Comparison of ENCODE assay signal across 31 cellular contexts in the genomic region with DNA sequence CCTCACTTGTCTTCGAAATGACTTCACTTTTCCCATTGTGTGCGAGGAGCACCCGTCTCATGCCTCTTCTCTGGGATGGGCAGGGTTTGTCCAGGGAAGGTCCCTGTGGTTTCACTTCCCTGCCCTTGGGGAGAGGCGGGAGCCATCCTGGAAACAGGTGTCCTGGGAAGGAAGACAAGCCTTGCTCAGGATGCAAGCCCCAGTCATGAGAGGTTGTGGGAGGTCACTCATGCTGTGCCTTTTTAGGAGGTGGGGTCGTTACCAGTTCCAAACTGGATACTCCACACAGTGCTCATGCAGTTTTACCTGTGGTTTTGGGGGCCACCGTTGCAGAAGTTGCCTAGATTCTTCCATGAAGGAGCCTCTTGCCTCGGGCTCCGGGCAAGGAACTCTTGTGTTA. TPM values are rescaled to one million over a fixed set of nuclear protein-coding genes. Genes with fewer than 3 reads are reported as not detected.
A peak's percentile ranks its signal among the peaks of the same experiment; 100 is the strongest.
DNase-seq lines count a peak whose midpoint lies in the region; TF ChIP-seq lines count a peak whose summit lies in the region.
"Had no signal": no experiment of that assay in that cellular context is flagged by ENCODE, and none has a peak within 500 bp of the region (broad histone marks: within the 10 kb centered on the region; RNA-seq: fewer than 3 reads in every experiment).

No MANE protein-coding gene starts in this region.

- no peak overlapping the region for H3K4me3 ChIP-seq in H7 (ENCODE audit: insufficient read depth, low read depth, low read length)
- no peak overlapping the region for H3K4me3 ChIP-seq in mesendoderm (ENCODE audit: low read length)
- H3K4me3 ChIP-seq: GM23248, heart right ventricle, lower lobe of right lung, mucosa of descending colon, Peyer's patch, tibial nerve had no signal

- H2BK120ac ChIP-seq in mesendoderm (ENCODE audit: low read depth, low read length) = no peak overlapping the region

- H3K9me3 Mint-ChIP-seq in brain (peaks cover 4 to 34% (median 15%) of the 10 kb centered on the region in 5 experiments), osteocyte (ENCODE audit: unreplicated experiment) (peaks cover 9% of the 10 kb centered on the region)
- H3K9me3 Mint-ChIP-seq: activated T-helper 2 cell treated with anti-CD3 and anti-CD28 coated beads, Interferon-gamma antibody, Interleukin-2, Interleukin-4, amounts not matched to agents 10 μg/mL and 5 μg/mL and 100 μg/mL, durations not matched to agents 14 hours and 24 hours and 36 hours; dendritic cell treated with granulocyte-macrophage colony-stimulating factor and Interleukin-4, amounts not matched to agents 40 ng/mL and 50 ng/mL, for 4 days; natural killer cell treated with Interleukin-12 subunit alpha and Interleukin-12 subunit beta and Interleukin-15 and Interleukin-18, amount 100 ng/mL, for 72 hours had no signal

- H3K27ac Mint-ChIP-seq in brain (peak overlapping the region in 3 of 5 experiments; percentile 27 to 91 (median 43)), osteocyte (ENCODE audit: unreplicated experiment) (no peak overlapping the region)
- H3K27ac Mint-ChIP-seq: activated naive CD4-positive, alpha-beta T cell treated with anti-CD3 and anti-CD28 coated beads, Interleukin-2, amount 50 U/mL, for 72 hours; activated T-helper 2 cell treated with anti-CD3 and anti-CD28 coated beads, Interferon-gamma antibody, Interleukin-2, Interleukin-4, amounts not matched to agents 10 μg/mL and 5 μg/mL and 100 μg/mL, durations not matched to agents 14 hours and 24 hours and 36 hours; CD14-positive monocyte; dendritic cell treated with granulocyte-macrophage colony-stimulating factor and Interleukin-4, amounts not matched to agents 40 ng/mL and 50 ng/mL, for 4 days; natural killer cell treated with Interleukin-12 subunit alpha and Interleukin-12 subunit beta and Interleukin-15 and Interleukin-18, amount 100 ng/mL, for 72 hours had no signal

- H2BK15ac ChIP-seq in mesendoderm (replicated peaks; ENCODE audit: low read depth) = no peak overlapping the region

- H4K5ac ChIP-seq in mesendoderm (ENCODE audit: low read length) = no peak overlapping the region

- H3K36me3 ChIP-seq in H7 (replicated peaks; ENCODE audit: control insufficient read depth, insufficient read depth, low read length) (no peaks in the 10 kb centered on the region), mesendoderm (ENCODE audit: control insufficient read depth, insufficient read depth, low read length) (no peaks in the 10 kb centered on the region)
- H3K36me3 ChIP-seq: heart right ventricle, lower lobe of right lung, Peyer's patch had no signal

- no CpG with 5 or more reads among the region's 8 CpGs for WGBS in mesendoderm (ENCODE audit: extremely low coverage, insufficient coverage, low lambda C conversion rate)

- no peak overlapping the region for H3K56ac ChIP-seq in mesendoderm (ENCODE audit: low read length)

- H4K8ac ChIP-seq in mesendoderm (ENCODE audit: low read depth, low read length) = no peak overlapping the region

- no peak overlapping the region for H3K18ac ChIP-seq in mesendoderm (ENCODE audit: low read length)

- no peak overlapping the region for H3K4me2 ChIP-seq in mesendoderm (ENCODE audit: low read length)

- peaks cover 18% of the 10 kb centered on the region for H3K79me1 ChIP-seq in mesendoderm (ENCODE audit: low read length)

- peaks cover 44% of the 10 kb centered on the region for H3K36me3 Mint-ChIP-seq in brain
- H3K36me3 Mint-ChIP-seq in osteocyte (ENCODE audit: unreplicated experiment) = peaks cover 21% of the 10 kb centered on the region
- H3K36me3 Mint-ChIP-seq: natural killer cell treated with Interleukin-12 subunit alpha and Interleukin-12 subunit beta and Interleukin-15 and Interleukin-18, amount 100 ng/mL, for 72 hours had no signal

- DNase-seq in H7 (peak; percentile 31), mesendoderm (peak; percentile 25), osteocyte (ENCODE audit: extremely low spot score, unreplicated experiment) (peak; percentile 66), retina (no peak), GM19238 (ENCODE audit: insufficient read length, low spot score) (no peak)
- no peak for DNase-seq in stimulated activated naive CD4-positive, alpha-beta T cell (lab: John Stamatoyannopoulos, UW)
- DNase-seq: activated CD4-positive, alpha-beta T cell treated with anti-CD3 and anti-CD28 coated beads, Interleukin-2, amount 50 U/mL, for 48 hours; activated CD4-positive, CD25-positive, alpha-beta regulatory T cell treated with anti-CD3 and anti-CD28 coated beads, Interleukin-2, amount 50 U/mL, for 72 hours; amygdala; Calu3; caudate nucleus; foreskin melanocyte; GM23248; heart right ventricle; kidney glomerular epithelial cell; lower lobe of right lung; mucosa of descending colon; NCI-H146; NCI-H446 treated with DMSO at 0.1 percent for 48 hours; NCI-H774; SHP77; stimulated activated CD4-positive, alpha-beta T cell treated with anti-CD3 and anti-CD28 coated beads, Interleukin-4, amount 100 ng/mL, for 1 hour had no signal

- no peak overlapping the region for H2BK5ac ChIP-seq in mesendoderm (ENCODE audit: low read length)

- H3K27me3 ChIP-seq in H7 (ENCODE audit: control insufficient read depth, insufficient read depth, low read length) (peaks cover 4% of the 10 kb centered on the region; the same call in 1 of the 2 replicates), mesendoderm (ENCODE audit: insufficient read depth, low read length, poor library complexity) (no peaks in the 10 kb centered on the region)
- H3K27me3 ChIP-seq: Peyer's patch, tibial nerve had no signal

- H2AK5ac ChIP-seq in mesendoderm (ENCODE audit: low read length) = no peak overlapping the region

- no peak overlapping the region for H3K23ac ChIP-seq in mesendoderm (ENCODE audit: low read length)

- H3K27ac ChIP-seq in mesendoderm (ENCODE audit: low read depth, low read length) = no peak overlapping the region
- H3K27ac ChIP-seq: GM23248, heart right ventricle, lower lobe of right lung, Peyer's patch, tibial nerve had no signal

- H3K4me1 Mint-ChIP-seq in brain (peaks cover 83% of the 10 kb centered on the region), osteocyte (ENCODE audit: unreplicated experiment) (peaks cover 24% of the 10 kb centered on the region)

- H3K4me1 ChIP-seq in mesendoderm (ENCODE audit: control insufficient read depth, low read depth, low read length) = peaks cover 4% of the 10 kb centered on the region

- TF ChIP-seq CTCF in brain (conservative IDR thresholded peaks at IDR 0.05) = no peak
- no peak for TF ChIP-seq CTCF in osteocyte (IDR thresholded peaks at IDR 0.05)

- no peak overlapping the region for H3K4ac ChIP-seq in mesendoderm (ENCODE audit: low read depth, low read length)

- H3K9ac ChIP-seq in mesendoderm (ENCODE audit: low read length) = no peak overlapping the region
- H3K9ac ChIP-seq: GM23248 had no signal

- H3K27me3 Mint-ChIP-seq in brain (no peaks in the 10 kb centered on the region), osteocyte (ENCODE audit: unreplicated experiment) (no peaks in the 10 kb centered on the region)
- H3K27me3 Mint-ChIP-seq: progenitor cell of endocrine pancreas had no signal

- H3K4me3 Mint-ChIP-seq in brain = peak overlapping the region; percentile 4 to 66 (median 44)
- H3K4me3 Mint-ChIP-seq in osteocyte (ENCODE audit: unreplicated experiment) = no peak overlapping the region
- H3K4me3 Mint-ChIP-seq: CD14-positive monocyte; dendritic cell treated with granulocyte-macrophage colony-stimulating factor and Interleukin-4, amounts not matched to agents 40 ng/mL and 50 ng/mL, for 4 days; natural killer cell treated with Interleukin-12 subunit alpha and Interleukin-12 subunit beta and Interleukin-15 and Interleukin-18, amount 100 ng/mL, for 72 hours had no signal

- H3K79me2 ChIP-seq in mesendoderm (ENCODE audit: control insufficient read depth, insufficient read depth, low read length) = peaks cover 3% of the 10 kb centered on the region

RNA-seq across cellular contexts. Expression of a gene that starts 3.8 kb away (rescaled TPM):
- 18.7 and 19.7 TPM in 2 replicates for total RNA-seq in H7 (2014; rRNA removed; shearing (Covaris generic))
- 59.4 TPM for polyA plus RNA-seq in brain (ENCODE audit: insufficient read depth, low read depth, low replicate concordance)
- 7.8 TPM for polyA plus RNA-seq in mesendoderm (2013, experiment 1 of 2)
- polyA plus RNA-seq in mesendoderm (2013, experiment 2 of 2) = 8.4 TPM
- total RNA-seq in osteocyte = 32.5 and 35.6 TPM in 2 replicates

RNA-seq across cellular contexts. Expression of a gene that starts 47.7 kb away (rescaled TPM):
- total RNA-seq in H7 (2014; rRNA removed; shearing (Covaris generic)) = 0.07 and 0.24 TPM in 2 replicates
- 0.51 TPM for polyA plus RNA-seq in brain (ENCODE audit: insufficient read depth, low read depth, low replicate concordance)
- polyA plus RNA-seq in mesendoderm (2013, experiment 1 of 2) = 0.14 TPM
- polyA plus RNA-seq in mesendoderm (2013, experiment 2 of 2) = 0.15 TPM
- 0.83 and 1.1 TPM in 2 replicates for total RNA-seq in osteocyte
- total RNA-seq: GM23248 had no signal
- polyA plus RNA-seq: CD14-positive monocyte, GM23248 had no signal

Comparison
In these comparisons a context has a peak if more than half of its experiments do, and no peak if none do; other contexts are left out.
1. DNase-seq: peak in H7 (single experiment), mesendoderm (single experiment) and osteocyte (single experiment); none in retina (single experiment), stimulated activated naive CD4-positive, alpha-beta T cell (0 of 6) and GM19238 (single experiment).